ENCODE assay signal across 20 cellular contexts in genomic region chr1:93474291-93474690, GRCh38.
"Had no signal": no experiment of that assay in that cellular context is flagged by ENCODE, and none has a peak within 500 bp of the region (broad histone marks: within the 10 kb centered on the region; RNA-seq: fewer than 3 reads in every experiment).

No MANE protein-coding gene starts in this region.

- H3K27me3 ChIP-seq: colonic mucosa, neural progenitor cell, ovary, suprapubic skin, thyroid gland, upper lobe of left lung, uterus had no signal

- H3K4me3 Mint-ChIP-seq: natural killer cell treated with Interleukin-12 subunit alpha and Interleukin-12 subunit beta and Interleukin-15 and Interleukin-18, amount 100 ng/mL, for 72 hours; neural progenitor cell had no signal

- H3K4me1 Mint-ChIP-seq: neural progenitor cell had no signal

- H3K27ac ChIP-seq: colonic mucosa, neural progenitor cell, ovary, suprapubic skin, thyroid gland, upper lobe of left lung, uterus had no signal

- ATAC-seq: natural killer cell treated with Interleukin-12 subunit alpha and Interleukin-12 subunit beta and Interleukin-15 and Interleukin-18, amount 100 ng/mL, for 72 hours; right cardiac atrium had no signal

- H3K4me3 ChIP-seq: colonic mucosa, neural progenitor cell, ovary, suprapubic skin, thyroid gland, upper lobe of left lung, uterus had no signal

- H3K36me3 ChIP-seq: colonic mucosa, ovary, suprapubic skin, thyroid gland, upper lobe of left lung, uterus had no signal

- H3K27ac Mint-ChIP-seq: natural killer cell treated with Interleukin-12 subunit alpha and Interleukin-12 subunit beta and Interleukin-15 and Interleukin-18, amount 100 ng/mL, for 72 hours; neural progenitor cell had no signal

- H3K4me1 ChIP-seq: colonic mucosa, neural progenitor cell, uterus had no signal

- DNase-seq: colonic mucosa; dermis blood vessel endothelial cell; foreskin melanocyte; head of caudate nucleus; hypothalamus; kidney glomerular epithelial cell; mammary epithelial cell; midbrain; nucleus accumbens; ovary; right cardiac atrium; small intestine; stimulated activated CD4-positive, alpha-beta T cell treated with anti-CD3 and anti-CD28 coated beads, Interleukin-2, amount 100 ng/mL, for 48 hours; stimulated activated naive CD4-positive, alpha-beta T cell treated with Interleukin-2 at 50 U/mL for 16 hours; thyroid gland; upper lobe of left lung; uterus had no signal

- H3K9me3 ChIP-seq: colonic mucosa, ovary, thyroid gland, uterus had no signal
